Comparison of ENCODE assay signal across 1 cellular context in the genomic region with DNA sequence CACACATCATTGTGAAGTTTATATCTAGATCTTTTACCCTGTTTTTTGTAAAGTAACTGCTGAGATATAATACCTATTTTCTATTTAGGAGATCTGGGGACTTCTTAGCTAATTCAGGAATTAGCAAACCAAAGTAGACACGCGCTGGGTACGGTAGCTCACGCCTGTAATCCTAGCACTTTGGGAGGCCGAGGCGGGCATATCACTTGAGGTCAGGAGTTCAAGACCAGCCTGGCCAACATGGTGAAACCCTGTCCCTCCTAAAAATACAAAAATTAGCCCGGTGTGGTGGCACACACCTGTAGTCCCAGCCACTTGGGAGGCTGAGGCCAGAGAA.
TF ChIP-seq lines count a peak whose summit lies in the region.

No MANE protein-coding gene starts in this region.

TF ChIP-seq in GM12878, 131 proteins besides CTCF, POLR2A, EP300 and RAD21:
- TF ChIP-seq ZNF217 (IDR thresholded peaks at IDR 0.05), result peak; percentile 27; the same call in 1 of the 2 replicates
- TF ChIP-seq, protein P1, sequence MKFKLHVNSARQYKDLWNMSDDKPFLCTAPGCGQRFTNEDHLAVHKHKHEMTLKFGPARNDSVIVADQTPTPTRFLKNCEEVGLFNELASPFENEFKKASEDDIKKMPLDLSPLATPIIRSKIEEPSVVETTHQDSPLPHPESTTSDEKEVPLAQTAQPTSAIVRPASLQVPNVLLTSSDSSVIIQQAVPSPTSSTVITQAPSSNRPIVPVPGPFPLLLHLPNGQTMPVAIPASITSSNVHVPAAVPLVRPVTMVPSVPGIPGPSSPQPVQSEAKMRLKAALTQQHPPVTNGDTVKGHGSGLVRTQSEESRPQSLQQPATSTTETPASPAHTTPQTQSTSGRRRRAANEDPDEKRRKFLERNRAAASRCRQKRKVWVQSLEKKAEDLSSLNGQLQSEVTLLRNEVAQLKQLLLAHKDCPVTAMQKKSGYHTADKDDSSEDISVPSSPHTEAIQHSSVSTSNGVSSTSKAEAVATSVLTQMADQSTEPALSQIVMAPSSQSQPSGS (IDR thresholded peaks at IDR 0.05; ENCODE audit: low read length), result 0 out of 2 replicates have a peak, but pooled peaks have one; percentile 8
